Comparison of ENCODE assay signal across 18 cellular contexts in the genomic region with DNA sequence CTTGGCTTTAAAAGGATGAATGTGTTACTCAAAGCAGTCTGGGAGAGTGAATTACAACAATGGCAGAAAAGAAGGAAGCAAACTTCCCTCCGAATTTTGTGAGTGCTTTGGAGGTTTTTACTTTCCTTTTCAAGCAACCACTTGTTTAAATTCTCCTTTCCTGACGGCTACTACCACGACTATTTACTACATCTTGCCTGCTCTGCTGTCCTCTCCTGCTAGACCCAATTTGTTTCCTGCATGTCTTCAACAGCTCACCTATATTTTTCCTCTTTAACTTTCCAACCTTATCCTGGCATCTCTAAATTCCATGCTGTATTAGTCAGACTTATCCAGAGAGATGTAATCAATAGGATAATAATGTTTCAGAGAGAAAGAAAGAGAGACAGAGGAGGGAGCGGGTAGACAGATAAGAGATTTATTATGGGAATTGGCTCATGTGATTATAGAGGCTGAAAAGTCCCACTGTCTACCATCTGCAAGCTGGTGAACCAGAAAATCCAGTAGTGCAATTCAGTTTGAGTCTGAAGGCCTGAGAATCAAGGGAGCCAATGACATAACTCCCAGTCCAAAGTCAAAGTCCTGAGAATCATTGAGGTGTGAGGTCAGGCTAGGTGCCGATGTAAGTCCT. TPM values are rescaled to one million over a fixed set of nuclear protein-coding genes. Genes with fewer than 3 reads are reported as not detected.
DNase-seq lines count a peak whose midpoint lies in the region; ATAC-seq, FAIRE-seq and TF ChIP-seq lines count a peak whose summit lies in the region.
"Had no signal": no experiment of that assay in that cellular context is flagged by ENCODE, and none has a peak within 500 bp of the region (broad histone marks: within the 10 kb centered on the region; RNA-seq: fewer than 3 reads in every experiment).

No MANE protein-coding gene starts in this region.

- H3K4me3 ChIP-seq in ACC112 (ENCODE audit: low read depth, low read length) (peak overlapping the region; percentile 21), GM06990 (replicated peaks; ENCODE audit: low read depth, low read length) (peak overlapping the region; percentile 8; the same call in 1 of the 2 replicates), PC-9 (no peak overlapping the region), kidney (ENCODE audit: low read length in 2 of 2) (peak overlapping the region in 1 of 2 donors; percentile 10)
- H3K4me3 ChIP-seq: sigmoid colon had no signal

- no peaks in the 10 kb centered on the region for H3K79me2 ChIP-seq in ACC112 (ENCODE audit: control insufficient read depth, insufficient read depth, low read length, unreplicated experiment)
- H3K79me2 ChIP-seq in PC-9 (ENCODE audit: low read depth) = no peaks in the 10 kb centered on the region

- H3F3A ChIP-seq in PC-9 (ENCODE audit: insufficient read depth, low read depth) = no peaks in the 10 kb centered on the region

- H3K4me1 ChIP-seq in ACC112 (ENCODE audit: control insufficient read depth, insufficient read depth, low read length, unreplicated experiment) = no peaks in the 10 kb centered on the region
- peaks cover 4% of the 10 kb centered on the region; the same call in 1 of the 2 replicates for H3K4me1 ChIP-seq in PC-9 (replicated peaks; ENCODE audit: insufficient read depth)
- peaks cover 0 to 11% of the 10 kb centered on the region in 2 donors for H3K4me1 ChIP-seq in kidney (ENCODE audit: control insufficient read depth in 1 of 2, insufficient read depth in 1 of 2, low read depth in 1 of 2, low read length in 2 of 2)

- no peaks in the 10 kb centered on the region for H3K27me3 ChIP-seq in ACC112 (ENCODE audit: insufficient read depth, low read length)
- no peaks in the 10 kb centered on the region for H3K27me3 ChIP-seq in GM06990 (replicated peaks; ENCODE audit: control insufficient read depth, insufficient read depth, low read length)
- H3K27me3 ChIP-seq in PC-9 (ENCODE audit: insufficient read depth, low read depth) = no peaks in the 10 kb centered on the region
- H3K27me3 ChIP-seq: sigmoid colon had no signal

- H3K9me2 ChIP-seq in PC-9 (ENCODE audit: insufficient read depth) = no peaks in the 10 kb centered on the region

- intact Hi-C loops in PC-9 (cut with micrococcal nuclease; ENCODE audit: unreplicated experiment) (loop anchor here (1.0 kb wide), 1 partner anchor 51 kb away; no protein-coding TSS in a partner anchor), kidney (cut with DNase I) (no loop called here)

- FAIRE-seq in kidney (lab: Jason Lieb, UNC) = no peak

- no peak overlapping the region for H3K9ac ChIP-seq in kidney (ENCODE audit: low read length in 2 of 2)

- POLR2A ChIA-PET in PC-9 (lab: Charles Lee; ENCODE audit: unreplicated experiment) = interaction anchor here (0.7 kb wide), 1 partner anchor 77 kb away, joined by 5 read pairs; no protein-coding TSS in a partner anchor

- H3K36me3 ChIP-seq in ACC112 (ENCODE audit: insufficient read depth, low read length) (no peaks in the 10 kb centered on the region), GM06990 (ENCODE audit: control insufficient read depth, insufficient read depth, low read length) (no peaks in the 10 kb centered on the region), PC-9 (ENCODE audit: low read depth) (no peaks in the 10 kb centered on the region), kidney (ENCODE audit: control insufficient read depth in 1 of 2, insufficient read depth in 2 of 2, low read length in 2 of 2) (no peaks in the 10 kb centered on the region)
- H3K36me3 ChIP-seq: sigmoid colon had no signal

- H3K27me3 Mint-ChIP-seq in nephron progenitor cell (ENCODE audit: low read depth, poor library complexity) = no peaks in the 10 kb centered on the region
- H3K27me3 Mint-ChIP-seq: activated naive CD8-positive, alpha-beta T cell; activated T-cell treated with anti-CD3 and anti-CD28 coated beads, Interleukin-2, amount 50 U/mL, for 24 hours; stimulated activated naive B cell treated with anti-CD40 and anti-IgM and Interleukin-4, amounts not matched to agents 10 μg/mL and 1 μg/mL and 100 μg/mL, for 72 hours had no signal

- TF ChIP-seq CTCF in GM06990 (IDR thresholded peaks at IDR 0.05; ENCODE audit: insufficient read depth, low read length, poor library complexity, severe bottlenecking) = no peak
- TF ChIP-seq CTCF in PC-9 (conservative IDR thresholded peaks at IDR 0.05) = no peak
- TF ChIP-seq CTCF in kidney (IDR thresholded peaks at IDR 0.05; ENCODE audit: borderline replicate concordance, extremely low read depth, insufficient read depth) = no peak
- no peak for TF ChIP-seq CTCF in nephron progenitor cell (IDR thresholded peaks at IDR 0.05)

- DNase-seq in GM06990 (ENCODE audit: extremely low read depth, insufficient read length) (no peak), PC-9 (peak in 1 of 2 experiments; percentile 19), kidney (no peak), middle frontal gyrus (ENCODE audit: extremely low spot score, low spot score) (no peak), nephron progenitor cell (no peak), NCI-H510A (lab: John Stamatoyannopoulos, UW) (no peak)
- DNase-seq: activated CD4-positive, alpha-beta T cell treated with anti-CD3 and anti-CD28 coated beads for 48 hours; activated T-cell treated with anti-CD3 and anti-CD28 coated beads, Interleukin-2, amount 50 U/mL, for 24 hours; AML-193; DMS79 treated with DMSO at 0.1 percent for 48 hours; HCEC 1CT; sigmoid colon; stimulated activated naive B cell treated with anti-CD40 and anti-IgM and Interleukin-4, amounts not matched to agents 10 μg/mL and 1 μg/mL and 100 μg/mL, for 72 hours had no signal

- BruUV-seq in PC-9 (replicated peaks; lab: Mats Ljungman, UMichigan) = no TSS peak

- H3K9me3 Mint-ChIP-seq in nephron progenitor cell = no peaks in the 10 kb centered on the region
- H3K9me3 Mint-ChIP-seq: activated T-cell treated with anti-CD3 and anti-CD28 coated beads, Interleukin-2, amount 50 U/mL, for 24 hours; stimulated activated naive B cell treated with anti-CD40 and anti-IgM and Interleukin-4, amounts not matched to agents 10 μg/mL and 1 μg/mL and 100 μg/mL, for 72 hours had no signal

- H3K36me3 Mint-ChIP-seq in nephron progenitor cell (ENCODE audit: low read depth) = no peaks in the 10 kb centered on the region
- H3K36me3 Mint-ChIP-seq: activated naive CD8-positive, alpha-beta T cell; stimulated activated naive B cell treated with anti-CD40 and anti-IgM and Interleukin-4, amounts not matched to agents 10 μg/mL and 1 μg/mL and 100 μg/mL, for 72 hours had no signal

- H4K20me1 ChIP-seq in PC-9 (ENCODE audit: insufficient read depth) = no peaks in the 10 kb centered on the region

- CTCF ChIA-PET in PC-9 (lab: Charles Lee) = no interaction called here

- H3K4me3 Mint-ChIP-seq in nephron progenitor cell = no peak overlapping the region
- H3K4me3 Mint-ChIP-seq: activated naive CD8-positive, alpha-beta T cell; activated T-cell treated with anti-CD3 and anti-CD28 coated beads, Interleukin-2, amount 50 U/mL, for 24 hours; stimulated activated naive B cell treated with anti-CD40 and anti-IgM and Interleukin-4, amounts not matched to agents 10 μg/mL and 1 μg/mL and 100 μg/mL, for 72 hours had no signal

- peak overlapping the region; percentile 41; the same call in 1 of the 2 replicates for H3K4me2 ChIP-seq in PC-9

- no peak for ATAC-seq in HG03139 (IDR thresholded peaks at IDR 0.05; ENCODE audit: unreplicated experiment)
- ATAC-seq: stimulated activated naive B cell treated with anti-CD40 and anti-IgM and Interleukin-4, amounts not matched to agents 10 μg/mL and 1 μg/mL and 100 μg/mL, for 72 hours had no signal

- H3K9me3 ChIP-seq in PC-9 (ENCODE audit: insufficient read depth, low read depth) (no peaks in the 10 kb centered on the region), kidney (ENCODE audit: control insufficient read depth in 1 of 2, low read length in 2 of 2) (no peaks in the 10 kb centered on the region)
- H3K9me3 ChIP-seq: sigmoid colon had no signal

- H3K4me1 Mint-ChIP-seq in nephron progenitor cell = no peaks in the 10 kb centered on the region
- H3K4me1 Mint-ChIP-seq: stimulated activated naive B cell treated with anti-CD40 and anti-IgM and Interleukin-4, amounts not matched to agents 10 μg/mL and 1 μg/mL and 100 μg/mL, for 72 hours had no signal

- H3K27ac ChIP-seq in ACC112 (ENCODE audit: low read depth, low read length) (no peak overlapping the region), PC-9 (no peak overlapping the region), kidney (ENCODE audit: low read depth in 2 of 2, low read length in 2 of 2) (peak overlapping the region; percentile 1 to 58)
- H3K27ac ChIP-seq: sigmoid colon had no signal

- H2AFZ ChIP-seq in ACC112 (ENCODE audit: low read length, unreplicated experiment) (peak overlapping the region; percentile 84), PC-9 (peak overlapping the region; percentile 28; the same call in 1 of the 2 replicates)

- H3K27ac Mint-ChIP-seq in nephron progenitor cell = no peak overlapping the region
- H3K27ac Mint-ChIP-seq: activated naive CD8-positive, alpha-beta T cell; activated T-cell treated with anti-CD3 and anti-CD28 coated beads, Interleukin-2, amount 50 U/mL, for 24 hours; stimulated activated naive B cell treated with anti-CD40 and anti-IgM and Interleukin-4, amounts not matched to agents 10 μg/mL and 1 μg/mL and 100 μg/mL, for 72 hours had no signal

RNA-seq across cellular contexts. Expression of a gene that starts 42.8 kb away (rescaled TPM):
- total RNA-seq in PC-9 (2021) (not detected in 2 replicates), kidney (10.1 TPM)
- 17.0 TPM for polyA plus RNA-seq in kidney (ENCODE audit: insufficient read depth, low read depth, low replicate concordance)
- total RNA-seq: NCI-H460, sigmoid colon, urinary bladder had no signal
- polyA plus RNA-seq: urinary bladder had no signal

Comparison
In these comparisons a context has a peak if more than half of its experiments do, and no peak if none do; other contexts are left out.
1. H3K27ac ChIP-seq: peak in kidney (2 of 2); none in ACC112 (single experiment) and PC-9 (single experiment).
2. RNA of a gene that starts 42.8 kb away (total RNA-seq): 10.1 TPM in kidney (single experiment); not detected in PC-9; every median in the first group is over 10 times any median in the second.